ENCODE assay signal across 1 cellular context in the genomic region with DNA sequence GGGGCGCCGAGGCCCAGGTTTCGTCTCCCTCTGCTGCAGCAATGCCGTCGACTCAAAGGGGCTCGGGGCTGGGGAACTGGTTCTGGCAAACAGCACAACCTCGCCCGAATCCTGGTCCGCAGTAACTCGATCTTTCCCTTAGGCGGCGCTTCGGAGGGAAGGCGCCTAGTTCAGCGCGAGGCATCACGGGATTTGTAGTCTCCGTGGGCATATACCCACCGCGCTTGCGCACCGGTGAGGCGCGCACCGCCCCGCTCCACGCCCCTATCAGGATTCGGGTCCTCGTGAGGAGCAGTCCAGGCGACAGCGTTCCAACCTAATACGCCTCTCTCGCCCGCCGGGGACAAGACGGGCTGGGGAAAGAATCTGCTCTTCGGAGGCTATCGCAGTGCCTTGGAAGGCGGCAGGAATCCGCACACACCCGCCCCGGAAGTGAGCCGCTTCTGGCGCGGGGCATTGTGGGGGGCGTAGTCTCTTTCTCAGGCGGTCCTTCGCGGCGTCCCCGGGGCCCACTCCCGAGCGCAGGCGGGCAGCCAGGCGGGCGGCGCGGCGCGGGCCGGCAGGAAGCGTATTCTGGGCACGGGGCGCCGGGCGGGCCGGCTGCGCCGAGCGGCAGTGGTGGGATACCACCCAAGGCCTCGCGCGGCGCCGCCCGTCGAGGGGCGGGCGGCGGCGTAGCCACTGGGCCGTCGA.
TF ChIP-seq lines count a peak whose summit lies in the region.

Gene THAP11 (plus strand): TSS at position 505 of the 693 bp plus-strand sequence. CDS start 235 bp downstream, outside the sequence.

TF ChIP-seq in GM12878, 131 proteins besides CTCF, POLR2A, EP300 and RAD21 (continued from another document and continues in another):
- TF ChIP-seq, protein P1, sequence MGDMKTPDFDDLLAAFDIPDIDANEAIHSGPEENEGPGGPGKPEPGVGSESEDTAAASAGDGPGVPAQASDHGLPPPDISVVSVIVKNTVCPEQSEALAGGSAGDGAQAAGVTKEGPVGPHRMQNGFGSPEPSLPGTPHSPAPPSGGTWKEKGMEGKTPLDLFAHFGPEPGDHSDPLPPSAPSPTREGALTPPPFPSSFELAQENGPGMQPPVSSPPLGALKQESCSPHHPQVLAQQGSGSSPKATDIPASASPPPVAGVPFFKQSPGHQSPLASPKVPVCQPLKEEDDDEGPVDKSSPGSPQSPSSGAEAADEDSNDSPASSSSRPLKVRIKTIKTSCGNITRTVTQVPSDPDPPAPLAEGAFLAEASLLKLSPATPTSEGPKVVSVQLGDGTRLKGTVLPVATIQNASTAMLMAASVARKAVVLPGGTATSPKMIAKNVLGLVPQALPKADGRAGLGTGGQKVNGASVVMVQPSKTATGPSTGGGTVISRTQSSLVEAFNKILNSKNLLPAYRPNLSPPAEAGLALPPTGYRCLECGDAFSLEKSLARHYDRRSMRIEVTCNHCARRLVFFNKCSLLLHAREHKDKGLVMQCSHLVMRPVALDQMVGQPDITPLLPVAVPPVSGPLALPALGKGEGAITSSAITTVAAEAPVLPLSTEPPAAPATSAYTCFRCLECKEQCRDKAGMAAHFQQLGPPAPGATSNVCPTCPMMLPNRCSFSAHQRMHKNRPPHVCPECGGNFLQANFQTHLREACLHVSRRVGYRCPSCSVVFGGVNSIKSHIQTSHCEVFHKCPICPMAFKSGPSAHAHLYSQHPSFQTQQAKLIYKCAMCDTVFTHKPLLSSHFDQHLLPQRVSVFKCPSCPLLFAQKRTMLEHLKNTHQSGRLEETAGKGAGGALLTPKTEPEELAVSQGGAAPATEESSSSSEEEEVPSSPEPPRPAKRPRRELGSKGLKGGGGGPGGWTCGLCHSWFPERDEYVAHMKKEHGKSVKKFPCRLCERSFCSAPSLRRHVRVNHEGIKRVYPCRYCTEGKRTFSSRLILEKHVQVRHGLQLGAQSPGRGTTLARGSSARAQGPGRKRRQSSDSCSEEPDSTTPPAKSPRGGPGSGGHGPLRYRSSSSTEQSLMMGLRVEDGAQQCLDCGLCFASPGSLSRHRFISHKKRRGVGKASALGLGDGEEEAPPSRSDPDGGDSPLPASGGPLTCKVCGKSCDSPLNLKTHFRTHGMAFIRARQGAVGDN (IDR thresholded peaks at IDR 0.05): no peak; the same call in none of the 2 replicates
- TF ChIP-seq IRF3 (IDR thresholded peaks at IDR 0.05) (peak; percentile 13; the same call in 1 of the 2 replicates), NR2C1 (IDR thresholded peaks at IDR 0.05) (0 out of 2 replicates have a peak, but pooled peaks have one; percentile 15), TCF7 (IDR thresholded peaks at IDR 0.05; ENCODE audit: borderline replicate concordance) (no peak), SIX5 (IDR thresholded peaks at IDR 0.05; ENCODE audit: low read depth, low read length, severe bottlenecking) (peak; percentile 86), ZNF622 (IDR thresholded peaks at IDR 0.05) (no peak), SMARCA5 (IDR thresholded peaks at IDR 0.05) (no peak; the same call in 1 of the 2 replicates), HDAC6 (IDR thresholded peaks at IDR 0.05; ENCODE audit: unreplicated experiment) (peak; percentile 52), NRF1 (conservative IDR thresholded peaks at IDR 0.05; ENCODE audit: low read depth, low read length) (peak; percentile 90), ZBTB11 (CRISPR knock-in tag; IDR thresholded peaks at IDR 0.05) (no peak), IRF4 (IDR thresholded peaks at IDR 0.05; ENCODE audit: low read depth, low read length) (0 out of 2 replicates have a peak, but pooled peaks have one; percentile 13), ZBED1 (IDR thresholded peaks at IDR 0.05; ENCODE audit: borderline replicate concordance) (no peak), ZNF207 (IDR thresholded peaks at IDR 0.05; ENCODE audit: borderline replicate concordance) (peak; percentile 91), YY1 (IDR thresholded peaks at IDR 0.05; ENCODE audit: low read depth, low read length) (peak; percentile 64), CREB1 (IDR thresholded peaks at IDR 0.05; ENCODE audit: low read depth) (peak; percentile 80), IKZF1 (conservative IDR thresholded peaks at IDR 0.05) (peak; percentile 100), ELK1 (IDR thresholded peaks at IDR 0.05; ENCODE audit: low read depth, low read length) (peak; percentile 73; the same call in 1 of the 2 replicates), ZNF384 (IDR thresholded peaks at IDR 0.05; ENCODE audit: borderline replicate concordance, low read depth, low read length) (no peak), NKRF (conservative IDR thresholded peaks at IDR 0.05) (peak; percentile 88), PRDM15 (CRISPR knock-in tag; IDR thresholded peaks at IDR 0.05) (no peak), RFX5 (IDR thresholded peaks at IDR 0.05; ENCODE audit: low read depth, low read length) (no peak), SIN3A (IDR thresholded peaks at IDR 0.05; ENCODE audit: low read depth, low read length) (peak; percentile 28), NBN (IDR thresholded peaks at IDR 0.05) (0 out of 2 replicates have a peak, but pooled peaks have one; percentile 21)
- TF ChIP-seq, protein P2, sequence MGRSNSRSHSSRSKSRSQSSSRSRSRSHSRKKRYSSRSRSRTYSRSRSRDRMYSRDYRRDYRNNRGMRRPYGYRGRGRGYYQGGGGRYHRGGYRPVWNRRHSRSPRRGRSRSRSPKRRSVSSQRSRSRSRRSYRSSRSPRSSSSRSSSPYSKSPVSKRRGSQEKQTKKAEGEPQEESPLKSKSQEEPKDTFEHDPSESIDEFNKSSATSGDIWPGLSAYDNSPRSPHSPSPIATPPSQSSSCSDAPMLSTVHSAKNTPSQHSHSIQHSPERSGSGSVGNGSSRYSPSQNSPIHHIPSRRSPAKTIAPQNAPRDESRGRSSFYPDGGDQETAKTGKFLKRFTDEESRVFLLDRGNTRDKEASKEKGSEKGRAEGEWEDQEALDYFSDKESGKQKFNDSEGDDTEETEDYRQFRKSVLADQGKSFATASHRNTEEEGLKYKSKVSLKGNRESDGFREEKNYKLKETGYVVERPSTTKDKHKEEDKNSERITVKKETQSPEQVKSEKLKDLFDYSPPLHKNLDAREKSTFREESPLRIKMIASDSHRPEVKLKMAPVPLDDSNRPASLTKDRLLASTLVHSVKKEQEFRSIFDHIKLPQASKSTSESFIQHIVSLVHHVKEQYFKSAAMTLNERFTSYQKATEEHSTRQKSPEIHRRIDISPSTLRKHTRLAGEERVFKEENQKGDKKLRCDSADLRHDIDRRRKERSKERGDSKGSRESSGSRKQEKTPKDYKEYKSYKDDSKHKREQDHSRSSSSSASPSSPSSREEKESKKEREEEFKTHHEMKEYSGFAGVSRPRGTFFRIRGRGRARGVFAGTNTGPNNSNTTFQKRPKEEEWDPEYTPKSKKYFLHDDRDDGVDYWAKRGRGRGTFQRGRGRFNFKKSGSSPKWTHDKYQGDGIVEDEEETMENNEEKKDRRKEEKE (IDR thresholded peaks at IDR 0.05): no peak
- TF ChIP-seq, protein P3, sequence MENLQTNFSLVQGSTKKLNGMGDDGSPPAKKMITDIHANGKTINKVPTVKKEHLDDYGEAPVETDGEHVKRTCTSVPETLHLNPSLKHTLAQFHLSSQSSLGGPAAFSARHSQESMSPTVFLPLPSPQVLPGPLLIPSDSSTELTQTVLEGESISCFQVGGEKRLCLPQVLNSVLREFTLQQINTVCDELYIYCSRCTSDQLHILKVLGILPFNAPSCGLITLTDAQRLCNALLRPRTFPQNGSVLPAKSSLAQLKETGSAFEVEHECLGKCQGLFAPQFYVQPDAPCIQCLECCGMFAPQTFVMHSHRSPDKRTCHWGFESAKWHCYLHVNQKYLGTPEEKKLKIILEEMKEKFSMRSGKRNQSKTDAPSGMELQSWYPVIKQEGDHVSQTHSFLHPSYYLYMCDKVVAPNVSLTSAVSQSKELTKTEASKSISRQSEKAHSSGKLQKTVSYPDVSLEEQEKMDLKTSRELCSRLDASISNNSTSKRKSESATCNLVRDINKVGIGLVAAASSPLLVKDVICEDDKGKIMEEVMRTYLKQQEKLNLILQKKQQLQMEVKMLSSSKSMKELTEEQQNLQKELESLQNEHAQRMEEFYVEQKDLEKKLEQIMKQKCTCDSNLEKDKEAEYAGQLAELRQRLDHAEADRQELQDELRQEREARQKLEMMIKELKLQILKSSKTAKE (IDR thresholded peaks at IDR 0.05; ENCODE audit: low read depth, poor library complexity, severe bottlenecking): no peak
- TF ChIP-seq, protein P4, sequence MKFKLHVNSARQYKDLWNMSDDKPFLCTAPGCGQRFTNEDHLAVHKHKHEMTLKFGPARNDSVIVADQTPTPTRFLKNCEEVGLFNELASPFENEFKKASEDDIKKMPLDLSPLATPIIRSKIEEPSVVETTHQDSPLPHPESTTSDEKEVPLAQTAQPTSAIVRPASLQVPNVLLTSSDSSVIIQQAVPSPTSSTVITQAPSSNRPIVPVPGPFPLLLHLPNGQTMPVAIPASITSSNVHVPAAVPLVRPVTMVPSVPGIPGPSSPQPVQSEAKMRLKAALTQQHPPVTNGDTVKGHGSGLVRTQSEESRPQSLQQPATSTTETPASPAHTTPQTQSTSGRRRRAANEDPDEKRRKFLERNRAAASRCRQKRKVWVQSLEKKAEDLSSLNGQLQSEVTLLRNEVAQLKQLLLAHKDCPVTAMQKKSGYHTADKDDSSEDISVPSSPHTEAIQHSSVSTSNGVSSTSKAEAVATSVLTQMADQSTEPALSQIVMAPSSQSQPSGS (IDR thresholded peaks at IDR 0.05; ENCODE audit: low read length): no peak
